Comparison of ENCODE assay signal across 17 cellular contexts in genomic region chr1:161994153-161994814, GRCh38. TPM values are rescaled to one million over a fixed set of nuclear protein-coding genes. Genes with fewer than 3 reads are reported as not detected.
DNase-seq lines count a peak whose midpoint lies in the region; ATAC-seq and TF ChIP-seq lines count a peak whose summit lies in the region.
"Had no signal": no experiment of that assay in that cellular context is flagged by ENCODE, and none has a peak within 500 bp of the region (broad histone marks: within the 10 kb centered on the region; RNA-seq: fewer than 3 reads in every experiment).

No MANE protein-coding gene starts in this region.

- H3K36me3 ChIP-seq in adipocyte (ENCODE audit: control insufficient read depth, insufficient read depth, low read length, severe bottlenecking), result peaks cover 12% of the 10 kb centered on the region
- no peaks in the 10 kb centered on the region for H3K36me3 ChIP-seq in upper lobe of right lung

- intact Hi-C loops in upper lobe of right lung (cut with DNase I), result no loop called here

- H3K9ac ChIP-seq in adipocyte (ENCODE audit: low read length), result no peak overlapping the region

- TF ChIP-seq CTCF in upper lobe of right lung (IDR thresholded peaks at IDR 0.05), result no peak

- ATAC-seq in upper lobe of right lung, result peak; percentile 37
- no peak for ATAC-seq in HG03135 (IDR thresholded peaks at IDR 0.05; ENCODE audit: unreplicated experiment)
- ATAC-seq in GM18519 (IDR thresholded peaks at IDR 0.05; ENCODE audit: low FRiP score, unreplicated experiment), result no peak
- ATAC-seq: GM12878 had no signal

- H3K4me1 ChIP-seq in adipocyte (ENCODE audit: control insufficient read depth, insufficient read depth, low read length) (peaks cover 8% of the 10 kb centered on the region), upper lobe of right lung (no peaks in the 10 kb centered on the region)

- no peaks in the 10 kb centered on the region for H3K27me3 ChIP-seq in adipocyte (replicated peaks; ENCODE audit: control insufficient read depth, insufficient read depth, low read length)
- H3K27me3 ChIP-seq in upper lobe of right lung, result no peaks in the 10 kb centered on the region

- no peaks in the 10 kb centered on the region for H3K9me3 ChIP-seq in adipocyte (ENCODE audit: control insufficient read depth, low read length)
- no peaks in the 10 kb centered on the region for H3K9me3 ChIP-seq in upper lobe of right lung
- H3K9me3 ChIP-seq: thoracic aorta had no signal

- peak overlapping the region; percentile 5 for H3K4me3 ChIP-seq in adipocyte (ENCODE audit: low read length)
- no peak overlapping the region for H3K4me3 ChIP-seq in upper lobe of right lung
- H3K4me3 ChIP-seq: GM12878, thoracic aorta had no signal

- no peak overlapping the region for H3K27ac ChIP-seq in upper lobe of right lung
- H3K27ac ChIP-seq: RWPE1, thoracic aorta had no signal

- DNase-seq in adipocyte (ENCODE audit: low read depth) (peak; percentile 65), fibroblast of peridontal ligament (ENCODE audit: extremely low read depth) (peak; percentile 26), myocyte (ENCODE audit: low read depth) (peak; percentile 93), upper lobe of right lung (peak; percentile 63), NCI-H82 (lab: John Stamatoyannopoulos, UW) (no peak)
- DNase-seq: activated CD4-positive, alpha-beta memory T cell treated with anti-CD3 and anti-CD28 coated beads for 36 hours; activated gamma-delta T cell treated with Interleukin-2 at 50 U/mL for 16 hours; DMS 273 treated with DMSO at 0.1 percent for 48 hours; H7; mammary epithelial cell; NCI-H1092; NCI-H345 had no signal

RNA-seq across cellular contexts. Expression of gene OLFML2B, which starts 29.4 kb away (rescaled TPM):
- total RNA-seq in myocyte, result 139 and 216 TPM in 2 replicates
- 96.3 TPM for polyA plus RNA-seq in myocyte (2012)
- 17.5 TPM for total RNA-seq in upper lobe of right lung
- total RNA-seq: activated CD4-positive, alpha-beta memory T cell treated with anti-CD3 and anti-CD28 coated beads for 36 hours; GM12878 had no signal
- polyA plus RNA-seq: GM12878 had no signal
